In the genomic region with DNA sequence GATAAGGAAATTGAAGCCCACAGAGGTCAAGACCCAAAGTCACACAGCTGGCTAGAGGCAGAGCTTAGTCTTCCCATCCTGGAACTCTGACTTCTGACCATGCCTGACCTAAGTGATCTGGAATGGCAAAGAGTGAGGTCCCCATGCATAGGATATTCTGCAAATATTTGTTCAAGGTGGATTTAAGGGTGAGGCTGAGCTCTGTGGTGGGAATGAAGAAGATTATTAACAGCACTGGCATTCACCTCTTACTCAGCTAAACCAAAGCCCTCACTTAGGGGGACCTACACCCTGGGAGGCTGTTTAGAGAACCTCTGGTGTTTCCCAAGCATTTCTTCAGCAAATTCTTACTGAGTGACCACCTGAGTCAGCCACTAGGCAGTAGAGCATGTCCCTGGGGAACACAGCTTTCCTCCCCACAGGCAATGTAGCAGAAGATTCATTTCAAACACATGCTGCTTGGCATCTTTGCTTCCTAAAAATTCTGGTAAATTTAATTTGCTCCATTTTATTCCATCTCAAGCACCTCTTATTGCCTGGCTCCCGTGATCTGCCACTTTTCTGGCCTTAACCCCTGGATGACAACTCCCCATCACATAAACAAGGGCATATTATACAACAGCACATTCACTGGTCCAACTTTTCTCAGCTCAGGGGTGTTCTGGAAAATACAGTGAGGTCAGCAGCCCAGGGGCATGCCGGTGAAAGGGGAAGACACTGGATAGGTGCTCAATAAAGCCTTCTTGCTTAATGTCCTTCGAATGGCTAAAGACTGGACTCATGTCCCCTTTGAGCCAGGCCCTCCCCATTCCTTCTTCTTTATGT, we compare ENCODE assay signal across 2 cellular contexts.
TF ChIP-seq lines count a peak whose summit lies in the region.

No MANE protein-coding gene starts in this region.

TF ChIP-seq in SK-N-SH, 30 proteins besides CTCF, POLR2A, EP300 and RAD21 (continued from another document):
- TF ChIP-seq, protein P1, sequence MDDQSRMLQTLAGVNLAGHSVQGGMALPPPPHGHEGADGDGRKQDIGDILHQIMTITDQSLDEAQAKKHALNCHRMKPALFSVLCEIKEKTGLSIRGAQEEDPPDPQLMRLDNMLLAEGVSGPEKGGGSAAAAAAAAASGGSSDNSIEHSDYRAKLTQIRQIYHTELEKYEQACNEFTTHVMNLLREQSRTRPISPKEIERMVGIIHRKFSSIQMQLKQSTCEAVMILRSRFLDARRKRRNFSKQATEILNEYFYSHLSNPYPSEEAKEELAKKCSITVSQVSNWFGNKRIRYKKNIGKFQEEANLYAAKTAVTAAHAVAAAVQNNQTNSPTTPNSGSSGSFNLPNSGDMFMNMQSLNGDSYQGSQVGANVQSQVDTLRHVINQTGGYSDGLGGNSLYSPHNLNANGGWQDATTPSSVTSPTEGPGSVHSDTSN (IDR thresholded peaks at IDR 0.05): no peak
- TF ChIP-seq TEAD4 (IDR thresholded peaks at IDR 0.05; ENCODE audit: borderline replicate concordance, insufficient read depth) (peak; percentile 65), RXRA (IDR thresholded peaks at IDR 0.05; ENCODE audit: borderline replicate concordance, low read depth) (peak; percentile 26; the same call in 1 of the 2 replicates), GATA2 (CRISPR knock-in tag; IDR thresholded peaks at IDR 0.05) (no peak), POLR2AphosphoS5 (IDR thresholded peaks at IDR 0.05; ENCODE audit: low read depth, low read length) (no peak; the same call in 1 of the 2 replicates), TCF12 (IDR thresholded peaks at IDR 0.05) (peak; percentile 81), MXI1 (IDR thresholded peaks at IDR 0.05; ENCODE audit: low read depth, low read length) (no peak), NFIC (IDR thresholded peaks at IDR 0.05; ENCODE audit: borderline replicate concordance) (peak; percentile 37; the same call in 1 of the 2 replicates), FOXJ3 (CRISPR knock-in tag; IDR thresholded peaks at IDR 0.05) (no peak), FOSL2 (IDR thresholded peaks at IDR 0.05; ENCODE audit: borderline replicate concordance, low read depth) (peak; percentile 58)
- TF ChIP-seq, protein P2, sequence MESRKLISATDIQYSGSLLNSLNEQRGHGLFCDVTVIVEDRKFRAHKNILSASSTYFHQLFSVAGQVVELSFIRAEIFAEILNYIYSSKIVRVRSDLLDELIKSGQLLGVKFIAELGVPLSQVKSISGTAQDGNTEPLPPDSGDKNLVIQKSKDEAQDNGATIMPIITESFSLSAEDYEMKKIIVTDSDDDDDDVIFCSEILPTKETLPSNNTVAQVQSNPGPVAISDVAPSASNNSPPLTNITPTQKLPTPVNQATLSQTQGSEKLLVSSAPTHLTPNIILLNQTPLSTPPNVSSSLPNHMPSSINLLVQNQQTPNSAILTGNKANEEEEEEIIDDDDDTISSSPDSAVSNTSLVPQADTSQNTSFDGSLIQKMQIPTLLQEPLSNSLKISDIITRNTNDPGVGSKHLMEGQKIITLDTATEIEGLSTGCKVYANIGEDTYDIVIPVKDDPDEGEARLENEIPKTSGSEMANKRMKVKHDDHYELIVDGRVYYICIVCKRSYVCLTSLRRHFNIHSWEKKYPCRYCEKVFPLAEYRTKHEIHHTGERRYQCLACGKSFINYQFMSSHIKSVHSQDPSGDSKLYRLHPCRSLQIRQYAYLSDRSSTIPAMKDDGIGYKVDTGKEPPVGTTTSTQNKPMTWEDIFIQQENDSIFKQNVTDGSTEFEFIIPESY (IDR thresholded peaks at IDR 0.05; ENCODE audit: borderline replicate concordance, low read depth): 0 out of 2 replicates have a peak, but pooled peaks have one; percentile 21
TF ChIP-seq in SK-N-SH: peak in this region for 7.

TF ChIP-seq in SK-N-SH treated with all-trans-retinoic acid at 6 μM for 48 hours, 23 proteins besides CTCF, POLR2A, EP300 and RAD21:
- TF ChIP-seq, protein P3, sequence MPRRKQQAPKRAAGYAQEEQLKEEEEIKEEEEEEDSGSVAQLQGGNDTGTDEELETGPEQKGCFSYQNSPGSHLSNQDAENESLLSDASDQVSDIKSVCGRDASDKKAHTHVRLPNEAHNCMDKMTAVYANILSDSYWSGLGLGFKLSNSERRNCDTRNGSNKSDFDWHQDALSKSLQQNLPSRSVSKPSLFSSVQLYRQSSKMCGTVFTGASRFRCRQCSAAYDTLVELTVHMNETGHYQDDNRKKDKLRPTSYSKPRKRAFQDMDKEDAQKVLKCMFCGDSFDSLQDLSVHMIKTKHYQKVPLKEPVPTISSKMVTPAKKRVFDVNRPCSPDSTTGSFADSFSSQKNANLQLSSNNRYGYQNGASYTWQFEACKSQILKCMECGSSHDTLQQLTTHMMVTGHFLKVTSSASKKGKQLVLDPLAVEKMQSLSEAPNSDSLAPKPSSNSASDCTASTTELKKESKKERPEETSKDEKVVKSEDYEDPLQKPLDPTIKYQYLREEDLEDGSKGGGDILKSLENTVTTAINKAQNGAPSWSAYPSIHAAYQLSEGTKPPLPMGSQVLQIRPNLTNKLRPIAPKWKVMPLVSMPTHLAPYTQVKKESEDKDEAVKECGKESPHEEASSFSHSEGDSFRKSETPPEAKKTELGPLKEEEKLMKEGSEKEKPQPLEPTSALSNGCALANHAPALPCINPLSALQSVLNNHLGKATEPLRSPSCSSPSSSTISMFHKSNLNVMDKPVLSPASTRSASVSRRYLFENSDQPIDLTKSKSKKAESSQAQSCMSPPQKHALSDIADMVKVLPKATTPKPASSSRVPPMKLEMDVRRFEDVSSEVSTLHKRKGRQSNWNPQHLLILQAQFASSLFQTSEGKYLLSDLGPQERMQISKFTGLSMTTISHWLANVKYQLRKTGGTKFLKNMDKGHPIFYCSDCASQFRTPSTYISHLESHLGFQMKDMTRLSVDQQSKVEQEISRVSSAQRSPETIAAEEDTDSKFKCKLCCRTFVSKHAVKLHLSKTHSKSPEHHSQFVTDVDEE (CRISPR knock-in tag; IDR thresholded peaks at IDR 0.05): no peak
- no peak for TF ChIP-seq ZC3H10 (CRISPR knock-in tag; IDR thresholded peaks at IDR 0.05)
- no peak for TF ChIP-seq ZNF70 (CRISPR knock-in tag; IDR thresholded peaks at IDR 0.05)
- TF ChIP-seq, protein P4, sequence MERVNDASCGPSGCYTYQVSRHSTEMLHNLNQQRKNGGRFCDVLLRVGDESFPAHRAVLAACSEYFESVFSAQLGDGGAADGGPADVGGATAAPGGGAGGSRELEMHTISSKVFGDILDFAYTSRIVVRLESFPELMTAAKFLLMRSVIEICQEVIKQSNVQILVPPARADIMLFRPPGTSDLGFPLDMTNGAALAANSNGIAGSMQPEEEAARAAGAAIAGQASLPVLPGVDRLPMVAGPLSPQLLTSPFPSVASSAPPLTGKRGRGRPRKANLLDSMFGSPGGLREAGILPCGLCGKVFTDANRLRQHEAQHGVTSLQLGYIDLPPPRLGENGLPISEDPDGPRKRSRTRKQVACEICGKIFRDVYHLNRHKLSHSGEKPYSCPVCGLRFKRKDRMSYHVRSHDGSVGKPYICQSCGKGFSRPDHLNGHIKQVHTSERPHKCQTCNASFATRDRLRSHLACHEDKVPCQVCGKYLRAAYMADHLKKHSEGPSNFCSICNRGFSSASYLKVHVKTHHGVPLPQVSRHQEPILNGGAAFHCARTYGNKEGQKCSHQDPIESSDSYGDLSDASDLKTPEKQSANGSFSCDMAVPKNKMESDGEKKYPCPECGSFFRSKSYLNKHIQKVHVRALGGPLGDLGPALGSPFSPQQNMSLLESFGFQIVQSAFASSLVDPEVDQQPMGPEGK (CRISPR knock-in tag; IDR thresholded peaks at IDR 0.05; ENCODE audit: borderline replicate concordance): no peak
- TF ChIP-seq, protein P5, sequence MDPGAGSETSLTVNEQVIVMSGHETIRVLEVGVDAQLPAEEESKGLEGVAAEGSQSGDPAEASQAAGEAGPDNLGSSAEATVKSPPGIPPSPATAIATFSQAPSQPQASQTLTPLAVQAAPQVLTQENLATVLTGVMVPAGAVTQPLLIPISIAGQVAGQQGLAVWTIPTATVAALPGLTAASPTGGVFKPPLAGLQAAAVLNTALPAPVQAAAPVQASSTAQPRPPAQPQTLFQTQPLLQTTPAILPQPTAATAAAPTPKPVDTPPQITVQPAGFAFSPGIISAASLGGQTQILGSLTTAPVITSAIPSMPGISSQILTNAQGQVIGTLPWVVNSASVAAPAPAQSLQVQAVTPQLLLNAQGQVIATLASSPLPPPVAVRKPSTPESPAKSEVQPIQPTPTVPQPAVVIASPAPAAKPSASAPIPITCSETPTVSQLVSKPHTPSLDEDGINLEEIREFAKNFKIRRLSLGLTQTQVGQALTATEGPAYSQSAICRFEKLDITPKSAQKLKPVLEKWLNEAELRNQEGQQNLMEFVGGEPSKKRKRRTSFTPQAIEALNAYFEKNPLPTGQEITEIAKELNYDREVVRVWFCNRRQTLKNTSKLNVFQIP (CRISPR knock-in tag; IDR thresholded peaks at IDR 0.05; ENCODE audit: borderline replicate concordance, low read depth): no peak
- TF ChIP-seq CSRNP3 (CRISPR knock-in tag; IDR thresholded peaks at IDR 0.05): no peak
- no peak for TF ChIP-seq TCF4 (CRISPR knock-in tag; IDR thresholded peaks at IDR 0.05; ENCODE audit: borderline replicate concordance)
- TF ChIP-seq GLIS3 (CRISPR knock-in tag; IDR thresholded peaks at IDR 0.05): no peak
- TF ChIP-seq, protein P6, sequence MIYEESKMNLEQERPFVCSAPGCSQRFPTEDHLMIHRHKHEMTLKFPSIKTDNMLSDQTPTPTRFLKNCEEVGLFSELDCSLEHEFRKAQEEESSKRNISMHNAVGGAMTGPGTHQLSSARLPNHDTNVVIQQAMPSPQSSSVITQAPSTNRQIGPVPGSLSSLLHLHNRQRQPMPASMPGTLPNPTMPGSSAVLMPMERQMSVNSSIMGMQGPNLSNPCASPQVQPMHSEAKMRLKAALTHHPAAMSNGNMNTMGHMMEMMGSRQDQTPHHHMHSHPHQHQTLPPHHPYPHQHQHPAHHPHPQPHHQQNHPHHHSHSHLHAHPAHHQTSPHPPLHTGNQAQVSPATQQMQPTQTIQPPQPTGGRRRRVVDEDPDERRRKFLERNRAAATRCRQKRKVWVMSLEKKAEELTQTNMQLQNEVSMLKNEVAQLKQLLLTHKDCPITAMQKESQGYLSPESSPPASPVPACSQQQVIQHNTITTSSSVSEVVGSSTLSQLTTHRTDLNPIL (CRISPR knock-in tag; IDR thresholded peaks at IDR 0.05; ENCODE audit: low read depth): no peak
- no peak for TF ChIP-seq ISL1 (CRISPR knock-in tag; IDR thresholded peaks at IDR 0.05)
- no peak for TF ChIP-seq PPARA (CRISPR knock-in tag; IDR thresholded peaks at IDR 0.05; ENCODE audit: borderline replicate concordance)
- no peak for TF ChIP-seq BACH2 (CRISPR knock-in tag; IDR thresholded peaks at IDR 0.05; ENCODE audit: borderline replicate concordance)
- TF ChIP-seq ARNTL (CRISPR knock-in tag; IDR thresholded peaks at IDR 0.05; ENCODE audit: borderline replicate concordance, low read depth): no peak
- no peak for TF ChIP-seq ZNF565 (CRISPR knock-in tag; conservative IDR thresholded peaks at IDR 0.05; ENCODE audit: low read depth)
- no peak for TF ChIP-seq ZNF8 (CRISPR knock-in tag; IDR thresholded peaks at IDR 0.05)
- no peak for TF ChIP-seq CSDC2 (CRISPR knock-in tag; IDR thresholded peaks at IDR 0.05)
